ENCODE assay signal across 8 cellular contexts in genomic region chr6:5422321-5422915, GRCh38.
DNase-seq lines count a peak whose midpoint lies in the region; ATAC-seq, FAIRE-seq and TF ChIP-seq lines count a peak whose summit lies in the region.

No MANE protein-coding gene starts in this region.

- H3K79me2 ChIP-seq in mesendoderm (ENCODE audit: control insufficient read depth, insufficient read depth, low read length): no peaks in the 10 kb centered on the region

- DNase-seq in Right ventricle myocardium superior: no peak
- DNase-seq in cardiac septum (ENCODE audit: low spot score): no peak
- DNase-seq in NCI-H2171 treated with DMSO at 0.1 percent for 48 hours (lab: John Stamatoyannopoulos, UW): peak; percentile 45
- peak; percentile 41 for DNase-seq in bronchial epithelial cell (ENCODE audit: low read depth)
- peak; percentile 72 for DNase-seq in mesendoderm
- no peak for DNase-seq in activated T-cell treated with anti-CD3 and anti-CD28 coated beads, Interleukin-2, amount 50 U/mL, for 24 hours
- DNase-seq in mesothelial cell of epicardium (ENCODE audit: low spot score in 2 of 2, unreplicated experiment in 2 of 2): no peak

- H2BK120ac ChIP-seq in mesendoderm (ENCODE audit: low read depth, low read length): no peak overlapping the region

- intact Hi-C loops in Right ventricle myocardium superior (cut with DNase I): no loop called here
- intact Hi-C loops in cardiac septum (cut with DNase I): no loop called here

- no peak overlapping the region for H3K4me2 ChIP-seq in mesendoderm (ENCODE audit: low read length)

- H3K27ac ChIP-seq in mesendoderm (ENCODE audit: low read depth, low read length): no peak overlapping the region

- no peak overlapping the region for H2BK15ac ChIP-seq in mesendoderm (replicated peaks; ENCODE audit: low read depth)

- H3K79me1 ChIP-seq in mesendoderm (ENCODE audit: low read length): no peaks in the 10 kb centered on the region

- TF ChIP-seq CTCF in bronchial epithelial cell (IDR thresholded peaks at IDR 0.05; ENCODE audit: insufficient read depth, low read length, severe bottlenecking) (peak; percentile 82), mesothelial cell of epicardium (IDR thresholded peaks at IDR 0.05; ENCODE audit: unreplicated experiment) (no peak)

- no peak overlapping the region for H2AK5ac ChIP-seq in mesendoderm (ENCODE audit: low read length)

- H2BK5ac ChIP-seq in mesendoderm (ENCODE audit: low read length): no peak overlapping the region

- no peak overlapping the region for H3K4me3 Mint-ChIP-seq in activated T-cell treated with anti-CD3 and anti-CD28 coated beads, Interleukin-2, amount 50 U/mL, for 24 hours
- H3K4me3 Mint-ChIP-seq in mesothelial cell of epicardium: no peak overlapping the region

- no peak overlapping the region for H3K23ac ChIP-seq in mesendoderm (ENCODE audit: low read length)

- WGBS in mesendoderm (ENCODE audit: extremely low coverage, insufficient coverage, low lambda C conversion rate): no CpG with 5 or more reads among the region's 5 CpGs

- peaks cover 41% of the 10 kb centered on the region for H3K36me3 Mint-ChIP-seq in activated T-cell treated with anti-CD3 and anti-CD28 coated beads, Interleukin-2, amount 50 U/mL, for 24 hours (ENCODE audit: low read depth)
- peaks cover 25% of the 10 kb centered on the region for H3K36me3 Mint-ChIP-seq in mesothelial cell of epicardium

- H3K36me3 ChIP-seq in bronchial epithelial cell (ENCODE audit: control insufficient read depth, insufficient read depth, low read length) (no peaks in the 10 kb centered on the region), mesendoderm (ENCODE audit: control insufficient read depth, insufficient read depth, low read length) (no peaks in the 10 kb centered on the region)

- H3K4me3 ChIP-seq in bronchial epithelial cell (ENCODE audit: low read depth, low read length) (no peak overlapping the region), mesendoderm (ENCODE audit: low read length) (no peak overlapping the region)

- H4K8ac ChIP-seq in mesendoderm (ENCODE audit: low read depth, low read length): no peak overlapping the region

- H3K27me3 ChIP-seq in bronchial epithelial cell (ENCODE audit: control insufficient read depth, insufficient read depth, low read length) (no peaks in the 10 kb centered on the region), mesendoderm (ENCODE audit: insufficient read depth, low read length, poor library complexity) (no peaks in the 10 kb centered on the region)

- ATAC-seq in Right ventricle myocardium superior (ENCODE audit: poor library complexity): peak; percentile 65
- ATAC-seq in HG02981 (IDR thresholded peaks at IDR 0.05; ENCODE audit: unreplicated experiment): no peak

- H3K9me3 Mint-ChIP-seq in activated T-cell treated with anti-CD3 and anti-CD28 coated beads, Interleukin-2, amount 50 U/mL, for 24 hours: peaks cover 5% of the 10 kb centered on the region
- H3K9me3 Mint-ChIP-seq in mesothelial cell of epicardium: peaks cover 18% of the 10 kb centered on the region

- H3K4me1 Mint-ChIP-seq in activated T-cell treated with anti-CD3 and anti-CD28 coated beads, Interleukin-2, amount 50 U/mL, for 24 hours (ENCODE audit: low read depth): peaks cover 10% of the 10 kb centered on the region
- H3K4me1 Mint-ChIP-seq in mesothelial cell of epicardium: peaks cover 2% of the 10 kb centered on the region

- H4K5ac ChIP-seq in mesendoderm (ENCODE audit: low read length): no peak overlapping the region

- no peaks in the 10 kb centered on the region for H3K4me1 ChIP-seq in mesendoderm (ENCODE audit: control insufficient read depth, low read depth, low read length)

- no peak for FAIRE-seq in bronchial epithelial cell (lab: Jason Lieb, UNC)

- no peak overlapping the region for H3K18ac ChIP-seq in mesendoderm (ENCODE audit: low read length)

- no peak overlapping the region for H3K4ac ChIP-seq in mesendoderm (ENCODE audit: low read depth, low read length)

- H3K27me3 Mint-ChIP-seq in activated T-cell treated with anti-CD3 and anti-CD28 coated beads, Interleukin-2, amount 50 U/mL, for 24 hours: no peaks in the 10 kb centered on the region
- H3K27me3 Mint-ChIP-seq in mesothelial cell of epicardium (ENCODE audit: low read depth): no peaks in the 10 kb centered on the region

- H3K9ac ChIP-seq in mesendoderm (ENCODE audit: low read length): no peak overlapping the region

- H3K27ac Mint-ChIP-seq in activated T-cell treated with anti-CD3 and anti-CD28 coated beads, Interleukin-2, amount 50 U/mL, for 24 hours: no peak overlapping the region
- no peak overlapping the region for H3K27ac Mint-ChIP-seq in mesothelial cell of epicardium

- no peak overlapping the region for H3K56ac ChIP-seq in mesendoderm (ENCODE audit: low read length)

Comparison
In these comparisons a context has a peak if more than half of its experiments do, and no peak if none do; other contexts are left out.
1. DNase-seq: peak in NCI-H2171 treated with DMSO at 0.1 percent for 48 hours (single experiment), bronchial epithelial cell (single experiment) and mesendoderm (single experiment); none in Right ventricle myocardium superior (single experiment), cardiac septum (single experiment), activated T-cell treated with anti-CD3 and anti-CD28 coated beads, Interleukin-2, amount 50 U/mL, for 24 hours (single experiment) and mesothelial cell of epicardium (0 of 2).